ENCODE assay signal across 8 cellular contexts in genomic region chr19:7098701-7099596, GRCh38. TPM values are rescaled to one million over a fixed set of nuclear protein-coding genes. Genes with fewer than 3 reads are reported as not detected.
A peak's percentile ranks its signal among the peaks of the same experiment; 100 is the strongest.
DNase-seq lines count a peak whose midpoint lies in the region; ATAC-seq and TF ChIP-seq lines count a peak whose summit lies in the region.

No MANE protein-coding gene starts in this region.

- peaks cover 0 to 5% (median 0%) of the 10 kb centered on the region in 6 donors for H3K36me3 ChIP-seq in spleen

- peak overlapping the region; percentile 91 to 97 (median 95) for H3K27ac ChIP-seq in spleen

- peak in 1 of 3 donors; percentile 48 for TF ChIP-seq POLR2A in spleen (IDR thresholded peaks at IDR 0.05)

- H3K4me3 ChIP-seq in spleen = peak overlapping the region; percentile 46 to 70 (median 58)

- H3K9me3 ChIP-seq in spleen = peaks cover 8 to 45% (median 42%) of the 10 kb centered on the region in 8 donors

- WGBS in spleen, 5 donors = 0 to 1% (median 0%) methylated on average over 77 to 78 of the region's 78 CpGs

- DNase-seq in AG09319 (ENCODE audit: extremely low read depth, low read depth) (peak; percentile 73), NCI-H226 (peak; percentile 76), iris pigment epithelial cell (ENCODE audit: low read depth) (peak; percentile 87), spleen (peak; percentile 97)
- peak; percentile 69 to 80 (median 78) for DNase-seq in activated CD4-positive, CD25-positive, alpha-beta regulatory T cell (lab: John Stamatoyannopoulos, UW)
- DNase-seq in central memory CD4-positive, alpha-beta T cell = peak; percentile 86

- TF ChIP-seq CTCF in AG09319 (IDR thresholded peaks at IDR 0.05; ENCODE audit: low read depth, low read length) (no peak), spleen (IDR thresholded peaks at IDR 0.05 in 8 of 11, conservative IDR thresholded peaks at IDR 0.05 in 3 of 11) (peak in 1 of 11 experiments; percentile 22)

- ATAC-seq in GM19023 (IDR thresholded peaks at IDR 0.05; ENCODE audit: unreplicated experiment) (peak; percentile 79), HG03175 (IDR thresholded peaks at IDR 0.05; ENCODE audit: unreplicated experiment) (peak; percentile 84)

- intact Hi-C loops in spleen (cut with DNase I; ENCODE audit: low total_unique reads) = no loop called here

- H3K4me1 ChIP-seq in spleen = peaks cover 4 to 30% (median 20%) of the 10 kb centered on the region in 6 donors

- H3K27me3 ChIP-seq in spleen (replicated peaks in 1 of 7) = no peaks in the 10 kb centered on the region

RNA-seq across cellular contexts. Expression of gene ZNF557, which starts 29.4 kb away (rescaled TPM):
- 10 to 100 TPM; 12.0 to 20.8 (median 15.1) TPM for total RNA-seq in spleen
- 1 to 10 TPM; 1.1 to 4.6 (median 1.7) TPM for polyA plus RNA-seq in spleen

RNA-seq across cellular contexts. Expression of gene MBD3L3, which starts 40.5 kb away (rescaled TPM):
- not detected for total RNA-seq in spleen
- not detected for polyA plus RNA-seq in spleen

RNA-seq across cellular contexts. Expression of gene MBD3L2, which starts 49.8 kb away (rescaled TPM):
- total RNA-seq in spleen = not detected
- not detected for polyA plus RNA-seq in spleen

RNA-seq across cellular contexts. Expression of gene MBD3L4, which starts 59.0 kb away (rescaled TPM):
- not detected for total RNA-seq in spleen
- polyA plus RNA-seq in spleen = not detected

Comparison
In these comparisons a context has a peak if more than half of its experiments do, and no peak if none do; other contexts are left out.
1. Peak in every context shown above with its lines: DNase-seq, ATAC-seq, H3K4me3 ChIP-seq and H3K27ac ChIP-seq.